ENCODE assay signal across 1 cellular context in the genomic region with DNA sequence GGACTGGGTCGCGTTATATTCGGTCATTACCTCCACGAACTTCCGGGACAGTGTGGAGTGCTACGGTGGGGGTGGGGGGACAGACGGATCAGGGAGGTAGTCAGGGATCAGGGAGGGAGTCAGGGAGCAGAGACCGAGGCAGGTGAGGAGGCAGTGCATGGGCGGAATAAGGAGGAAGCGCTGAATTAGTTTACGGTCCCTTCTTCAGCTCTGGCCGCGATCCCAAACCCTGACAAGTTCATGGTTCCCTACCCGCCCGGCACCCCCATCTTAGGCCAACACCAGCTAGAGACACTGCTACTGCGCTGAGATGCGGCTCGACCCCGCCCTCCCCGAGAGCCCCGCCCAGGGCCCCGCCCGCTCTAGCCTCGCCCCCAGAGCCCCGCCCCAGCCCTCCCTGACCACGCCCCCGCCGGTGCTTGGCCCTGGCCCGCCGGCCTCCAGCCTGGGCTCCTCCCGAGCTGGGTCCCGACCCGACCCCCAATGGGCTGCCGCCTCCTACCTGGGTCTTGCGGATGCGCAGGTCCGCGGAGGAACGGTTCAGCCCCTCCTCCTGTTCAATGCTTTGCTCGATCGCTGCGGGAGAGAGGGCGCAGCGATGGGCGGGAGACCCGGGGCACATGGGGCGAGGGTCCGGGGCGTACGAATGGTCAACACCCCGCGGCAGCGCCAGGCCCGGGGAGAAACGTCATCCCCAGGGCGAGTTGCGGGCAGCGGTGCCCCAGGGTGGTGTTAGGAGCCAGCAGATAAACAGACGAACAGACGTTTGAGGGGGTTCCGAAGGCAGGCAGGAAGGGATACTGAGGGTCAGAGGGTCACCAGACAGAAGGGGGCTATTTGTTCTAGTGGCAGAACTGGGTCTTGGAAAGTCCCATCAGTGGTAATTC.
A peak's percentile ranks its signal among the peaks of the same experiment; 100 is the strongest.
TF ChIP-seq lines count a peak whose summit lies in the region.

No MANE protein-coding gene starts in this region.

TF ChIP-seq in HepG2, 621 proteins besides CTCF, POLR2A, EP300 and RAD21 (continued from another document and continues in another):
- TF ChIP-seq, protein P1, sequence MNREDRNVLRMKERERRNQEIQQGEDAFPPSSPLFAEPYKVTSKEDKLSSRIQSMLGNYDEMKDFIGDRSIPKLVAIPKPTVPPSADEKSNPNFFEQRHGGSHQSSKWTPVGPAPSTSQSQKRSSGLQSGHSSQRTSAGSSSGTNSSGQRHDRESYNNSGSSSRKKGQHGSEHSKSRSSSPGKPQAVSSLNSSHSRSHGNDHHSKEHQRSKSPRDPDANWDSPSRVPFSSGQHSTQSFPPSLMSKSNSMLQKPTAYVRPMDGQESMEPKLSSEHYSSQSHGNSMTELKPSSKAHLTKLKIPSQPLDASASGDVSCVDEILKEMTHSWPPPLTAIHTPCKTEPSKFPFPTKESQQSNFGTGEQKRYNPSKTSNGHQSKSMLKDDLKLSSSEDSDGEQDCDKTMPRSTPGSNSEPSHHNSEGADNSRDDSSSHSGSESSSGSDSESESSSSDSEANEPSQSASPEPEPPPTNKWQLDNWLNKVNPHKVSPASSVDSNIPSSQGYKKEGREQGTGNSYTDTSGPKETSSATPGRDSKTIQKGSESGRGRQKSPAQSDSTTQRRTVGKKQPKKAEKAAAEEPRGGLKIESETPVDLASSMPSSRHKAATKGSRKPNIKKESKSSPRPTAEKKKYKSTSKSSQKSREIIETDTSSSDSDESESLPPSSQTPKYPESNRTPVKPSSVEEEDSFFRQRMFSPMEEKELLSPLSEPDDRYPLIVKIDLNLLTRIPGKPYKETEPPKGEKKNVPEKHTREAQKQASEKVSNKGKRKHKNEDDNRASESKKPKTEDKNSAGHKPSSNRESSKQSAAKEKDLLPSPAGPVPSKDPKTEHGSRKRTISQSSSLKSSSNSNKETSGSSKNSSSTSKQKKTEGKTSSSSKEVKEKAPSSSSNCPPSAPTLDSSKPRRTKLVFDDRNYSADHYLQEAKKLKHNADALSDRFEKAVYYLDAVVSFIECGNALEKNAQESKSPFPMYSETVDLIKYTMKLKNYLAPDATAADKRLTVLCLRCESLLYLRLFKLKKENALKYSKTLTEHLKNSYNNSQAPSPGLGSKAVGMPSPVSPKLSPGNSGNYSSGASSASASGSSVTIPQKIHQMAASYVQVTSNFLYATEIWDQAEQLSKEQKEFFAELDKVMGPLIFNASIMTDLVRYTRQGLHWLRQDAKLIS (CRISPR knock-in tag; IDR thresholded peaks at IDR 0.05) = peak; percentile 22; the same call in 1 of the 2 replicates
- TF ChIP-seq NFYC (CRISPR knock-in tag; IDR thresholded peaks at IDR 0.05) (0 out of 2 replicates have a peak, but pooled peaks have one; percentile 33), KAT2B (IDR thresholded peaks at IDR 0.05; ENCODE audit: borderline replicate concordance, low read depth, low read length) (no peak), GTF3A (CRISPR knock-in tag; conservative IDR thresholded peaks at IDR 0.05) (no peak), ZSCAN31 (CRISPR knock-in tag; IDR thresholded peaks at IDR 0.05; ENCODE audit: low read depth) (peak; percentile 76; the same call in 1 of the 2 replicates), ZNF136 (CRISPR knock-in tag; IDR thresholded peaks at IDR 0.05; ENCODE audit: low read depth) (no peak), SRSF9 (IDR thresholded peaks at IDR 0.05; ENCODE audit: borderline replicate concordance, insufficient read depth, low read depth, low read length, poor library complexity, severe bottlenecking) (no peak), ERF (CRISPR knock-in tag; IDR thresholded peaks at IDR 0.05) (no peak; the same call in 1 of the 2 replicates), HOXD1 (CRISPR knock-in tag; IDR thresholded peaks at IDR 0.05) (peak; percentile 89), ZNF335 (CRISPR knock-in tag; IDR thresholded peaks at IDR 0.05) (no peak; the same call in 1 of the 2 replicates), ZNF432 (CRISPR knock-in tag; IDR thresholded peaks at IDR 0.05; ENCODE audit: borderline replicate concordance) (no peak), PRMT3 (CRISPR knock-in tag; IDR thresholded peaks at IDR 0.05; ENCODE audit: borderline replicate concordance, low read depth) (0 out of 2 replicates have a peak, but pooled peaks have one; percentile 77), GZF1 (CRISPR knock-in tag; IDR thresholded peaks at IDR 0.05) (peak; percentile 62; the same call in 1 of the 2 replicates), ZNF777 (CRISPR knock-in tag; IDR thresholded peaks at IDR 0.05) (peak; percentile 62; the same call in 1 of the 2 replicates), SIN3B (IDR thresholded peaks at IDR 0.05; ENCODE audit: low read length) (no peak), PTBP1 (IDR thresholded peaks at IDR 0.05; ENCODE audit: low read depth, low read length, poor library complexity, severe bottlenecking) (no peak), JARID2 (CRISPR knock-in tag; IDR thresholded peaks at IDR 0.05; ENCODE audit: insufficient replicate concordance) (peak; percentile 88), RFX5 (IDR thresholded peaks at IDR 0.05; ENCODE audit: low read depth, low read length) (0 out of 2 replicates have a peak, but pooled peaks have one; percentile 12), PCBP1 (IDR thresholded peaks at IDR 0.05; ENCODE audit: borderline replicate concordance, low read depth, low read length) (no peak), ZNF17 (CRISPR knock-in tag; IDR thresholded peaks at IDR 0.05) (no peak), RARG (CRISPR knock-in tag; IDR thresholded peaks at IDR 0.05; ENCODE audit: low read depth) (no peak), RBFOX2 (IDR thresholded peaks at IDR 0.05; ENCODE audit: low read depth, low read length) (peak; percentile 96), NR2F1 (CRISPR knock-in tag; IDR thresholded peaks at IDR 0.05) (no peak; a peak in 1 of 4 replicates), SNRNP70 (IDR thresholded peaks at IDR 0.05; ENCODE audit: low read depth, low read length) (no peak), ZBTB1 (CRISPR knock-in tag; IDR thresholded peaks at IDR 0.05; ENCODE audit: borderline replicate concordance) (no peak), MYC (CRISPR knock-in tag; IDR thresholded peaks at IDR 0.05; ENCODE audit: borderline replicate concordance) (peak; percentile 78), ZBTB7A (CRISPR knock-in tag; IDR thresholded peaks at IDR 0.05) (peak; percentile 83; the same call in 1 of the 2 replicates), ZNF589 (CRISPR knock-in tag; conservative IDR thresholded peaks at IDR 0.05) (0 out of 2 replicates have a peak, but pooled peaks have one; percentile 45), TBL1XR1 (IDR thresholded peaks at IDR 0.05; ENCODE audit: borderline replicate concordance, low read length, partially characterized antibody) (no peak), ZNF678 (CRISPR knock-in tag; IDR thresholded peaks at IDR 0.05) (0 out of 2 replicates have a peak, but pooled peaks have one; percentile 21), YEATS4 (CRISPR knock-in tag; IDR thresholded peaks at IDR 0.05; ENCODE audit: borderline replicate concordance) (peak; percentile 33), ZNF251 (CRISPR knock-in tag; IDR thresholded peaks at IDR 0.05) (peak; percentile 10; the same call in 1 of the 2 replicates), ZSCAN9 (CRISPR knock-in tag; IDR thresholded peaks at IDR 0.05; ENCODE audit: borderline replicate concordance) (peak; percentile 87)
- TF ChIP-seq, protein P2, sequence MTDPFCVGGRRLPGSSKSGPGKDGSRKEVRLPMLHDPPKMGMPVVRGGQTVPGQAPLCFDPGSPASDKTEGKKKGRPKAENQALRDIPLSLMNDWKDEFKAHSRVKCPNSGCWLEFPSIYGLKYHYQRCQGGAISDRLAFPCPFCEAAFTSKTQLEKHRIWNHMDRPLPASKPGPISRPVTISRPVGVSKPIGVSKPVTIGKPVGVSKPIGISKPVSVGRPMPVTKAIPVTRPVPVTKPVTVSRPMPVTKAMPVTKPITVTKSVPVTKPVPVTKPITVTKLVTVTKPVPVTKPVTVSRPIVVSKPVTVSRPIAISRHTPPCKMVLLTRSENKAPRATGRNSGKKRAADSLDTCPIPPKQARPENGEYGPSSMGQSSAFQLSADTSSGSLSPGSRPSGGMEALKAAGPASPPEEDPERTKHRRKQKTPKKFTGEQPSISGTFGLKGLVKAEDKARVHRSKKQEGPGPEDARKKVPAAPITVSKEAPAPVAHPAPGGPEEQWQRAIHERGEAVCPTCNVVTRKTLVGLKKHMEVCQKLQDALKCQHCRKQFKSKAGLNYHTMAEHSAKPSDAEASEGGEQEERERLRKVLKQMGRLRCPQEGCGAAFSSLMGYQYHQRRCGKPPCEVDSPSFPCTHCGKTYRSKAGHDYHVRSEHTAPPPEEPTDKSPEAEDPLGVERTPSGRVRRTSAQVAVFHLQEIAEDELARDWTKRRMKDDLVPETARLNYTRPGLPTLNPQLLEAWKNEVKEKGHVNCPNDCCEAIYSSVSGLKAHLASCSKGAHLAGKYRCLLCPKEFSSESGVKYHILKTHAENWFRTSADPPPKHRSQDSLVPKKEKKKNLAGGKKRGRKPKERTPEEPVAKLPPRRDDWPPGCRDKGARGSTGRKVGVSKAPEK (CRISPR knock-in tag; IDR thresholded peaks at IDR 0.05; ENCODE audit: borderline replicate concordance) = 0 out of 2 replicates have a peak, but pooled peaks have one; percentile 38
- TF ChIP-seq, protein P3, sequence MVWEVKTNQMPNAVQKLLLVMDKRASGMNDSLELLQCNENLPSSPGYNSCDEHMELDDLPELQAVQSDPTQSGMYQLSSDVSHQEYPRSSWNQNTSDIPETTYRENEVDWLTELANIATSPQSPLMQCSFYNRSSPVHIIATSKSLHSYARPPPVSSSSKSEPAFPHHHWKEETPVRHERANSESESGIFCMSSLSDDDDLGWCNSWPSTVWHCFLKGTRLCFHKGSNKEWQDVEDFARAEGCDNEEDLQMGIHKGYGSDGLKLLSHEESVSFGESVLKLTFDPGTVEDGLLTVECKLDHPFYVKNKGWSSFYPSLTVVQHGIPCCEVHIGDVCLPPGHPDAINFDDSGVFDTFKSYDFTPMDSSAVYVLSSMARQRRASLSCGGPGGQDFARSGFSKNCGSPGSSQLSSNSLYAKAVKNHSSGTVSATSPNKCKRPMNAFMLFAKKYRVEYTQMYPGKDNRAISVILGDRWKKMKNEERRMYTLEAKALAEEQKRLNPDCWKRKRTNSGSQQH (CRISPR knock-in tag; IDR thresholded peaks at IDR 0.05; ENCODE audit: low read depth) = no peak; the same call in 1 of the 2 replicates
- TF ChIP-seq, protein P4, sequence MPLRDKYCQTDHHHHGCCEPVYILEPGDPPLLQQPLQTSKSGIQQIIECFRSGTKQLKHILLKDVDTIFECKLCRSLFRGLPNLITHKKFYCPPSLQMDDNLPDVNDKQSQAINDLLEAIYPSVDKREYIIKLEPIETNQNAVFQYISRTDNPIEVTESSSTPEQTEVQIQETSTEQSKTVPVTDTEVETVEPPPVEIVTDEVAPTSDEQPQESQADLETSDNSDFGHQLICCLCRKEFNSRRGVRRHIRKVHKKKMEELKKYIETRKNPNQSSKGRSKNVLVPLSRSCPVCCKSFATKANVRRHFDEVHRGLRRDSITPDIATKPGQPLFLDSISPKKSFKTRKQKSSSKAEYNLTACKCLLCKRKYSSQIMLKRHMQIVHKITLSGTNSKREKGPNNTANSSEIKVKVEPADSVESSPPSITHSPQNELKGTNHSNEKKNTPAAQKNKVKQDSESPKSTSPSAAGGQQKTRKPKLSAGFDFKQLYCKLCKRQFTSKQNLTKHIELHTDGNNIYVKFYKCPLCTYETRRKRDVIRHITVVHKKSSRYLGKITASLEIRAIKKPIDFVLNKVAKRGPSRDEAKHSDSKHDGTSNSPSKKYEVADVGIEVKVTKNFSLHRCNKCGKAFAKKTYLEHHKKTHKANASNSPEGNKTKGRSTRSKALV (CRISPR knock-in tag; IDR thresholded peaks at IDR 0.05) = no peak
- TF ChIP-seq, protein P5, sequence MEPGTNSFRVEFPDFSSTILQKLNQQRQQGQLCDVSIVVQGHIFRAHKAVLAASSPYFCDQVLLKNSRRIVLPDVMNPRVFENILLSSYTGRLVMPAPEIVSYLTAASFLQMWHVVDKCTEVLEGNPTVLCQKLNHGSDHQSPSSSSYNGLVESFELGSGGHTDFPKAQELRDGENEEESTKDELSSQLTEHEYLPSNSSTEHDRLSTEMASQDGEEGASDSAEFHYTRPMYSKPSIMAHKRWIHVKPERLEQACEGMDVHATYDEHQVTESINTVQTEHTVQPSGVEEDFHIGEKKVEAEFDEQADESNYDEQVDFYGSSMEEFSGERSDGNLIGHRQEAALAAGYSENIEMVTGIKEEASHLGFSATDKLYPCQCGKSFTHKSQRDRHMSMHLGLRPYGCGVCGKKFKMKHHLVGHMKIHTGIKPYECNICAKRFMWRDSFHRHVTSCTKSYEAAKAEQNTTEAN (CRISPR knock-in tag; conservative IDR thresholded peaks at IDR 0.05) = 0 out of 2 replicates have a peak, but pooled peaks have one; percentile 23
- TF ChIP-seq, protein P6, sequence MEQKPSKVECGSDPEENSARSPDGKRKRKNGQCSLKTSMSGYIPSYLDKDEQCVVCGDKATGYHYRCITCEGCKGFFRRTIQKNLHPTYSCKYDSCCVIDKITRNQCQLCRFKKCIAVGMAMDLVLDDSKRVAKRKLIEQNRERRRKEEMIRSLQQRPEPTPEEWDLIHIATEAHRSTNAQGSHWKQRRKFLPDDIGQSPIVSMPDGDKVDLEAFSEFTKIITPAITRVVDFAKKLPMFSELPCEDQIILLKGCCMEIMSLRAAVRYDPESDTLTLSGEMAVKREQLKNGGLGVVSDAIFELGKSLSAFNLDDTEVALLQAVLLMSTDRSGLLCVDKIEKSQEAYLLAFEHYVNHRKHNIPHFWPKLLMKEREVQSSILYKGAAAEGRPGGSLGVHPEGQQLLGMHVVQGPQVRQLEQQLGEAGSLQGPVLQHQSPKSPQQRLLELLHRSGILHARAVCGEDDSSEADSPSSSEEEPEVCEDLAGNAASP (CRISPR knock-in tag; IDR thresholded peaks at IDR 0.05; ENCODE audit: borderline replicate concordance) = peak; percentile 58; the same call in 1 of the 2 replicates
- TF ChIP-seq, protein P7, sequence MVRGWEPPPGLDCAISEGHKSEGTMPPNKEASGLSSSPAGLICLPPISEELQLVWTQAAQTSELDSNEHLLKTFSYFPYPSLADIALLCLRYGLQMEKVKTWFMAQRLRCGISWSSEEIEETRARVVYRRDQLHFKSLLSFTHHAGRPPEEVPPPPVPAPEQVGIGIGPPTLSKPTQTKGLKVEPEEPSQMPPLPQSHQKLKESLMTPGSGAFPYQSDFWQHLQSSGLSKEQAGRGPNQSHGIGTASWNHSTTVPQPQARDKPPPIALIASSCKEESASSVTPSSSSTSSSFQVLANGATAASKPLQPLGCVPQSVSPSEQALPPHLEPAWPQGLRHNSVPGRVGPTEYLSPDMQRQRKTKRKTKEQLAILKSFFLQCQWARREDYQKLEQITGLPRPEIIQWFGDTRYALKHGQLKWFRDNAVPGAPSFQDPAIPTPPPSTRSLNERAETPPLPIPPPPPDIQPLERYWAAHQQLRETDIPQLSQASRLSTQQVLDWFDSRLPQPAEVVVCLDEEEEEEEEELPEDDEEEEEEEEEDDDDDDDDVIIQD (CRISPR knock-in tag; IDR thresholded peaks at IDR 0.05; ENCODE audit: low read depth) = no peak
- TF ChIP-seq, protein P8, sequence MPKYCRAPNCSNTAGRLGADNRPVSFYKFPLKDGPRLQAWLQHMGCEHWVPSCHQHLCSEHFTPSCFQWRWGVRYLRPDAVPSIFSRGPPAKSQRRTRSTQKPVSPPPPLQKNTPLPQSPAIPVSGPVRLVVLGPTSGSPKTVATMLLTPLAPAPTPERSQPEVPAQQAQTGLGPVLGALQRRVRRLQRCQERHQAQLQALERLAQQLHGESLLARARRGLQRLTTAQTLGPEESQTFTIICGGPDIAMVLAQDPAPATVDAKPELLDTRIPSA (CRISPR knock-in tag; IDR thresholded peaks at IDR 0.05; ENCODE audit: borderline replicate concordance) = no peak
